19 cellular contexts compared by ENCODE assay signal in the genomic region with DNA sequence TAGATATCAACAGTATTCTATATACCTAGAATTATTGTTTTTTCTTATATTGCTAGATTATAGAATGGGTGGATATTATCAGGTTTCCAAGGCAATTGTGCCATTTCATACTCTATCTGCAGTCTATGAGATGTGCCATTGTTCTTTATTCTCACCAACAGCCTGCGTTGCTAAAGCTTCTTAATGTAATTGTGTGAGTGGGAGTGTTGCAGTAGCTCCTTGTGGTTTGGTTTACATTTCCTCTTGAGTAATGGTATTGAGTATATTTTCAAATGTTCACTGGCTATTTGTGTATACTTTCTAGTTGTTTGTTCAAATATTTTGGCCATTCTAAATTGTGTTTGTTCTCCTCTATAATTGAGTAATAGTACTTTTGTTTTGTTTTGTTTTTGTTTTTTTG.
"Had no signal": no experiment of that assay in that cellular context is flagged by ENCODE, and none has a peak within 500 bp of the region (broad histone marks: within the 10 kb centered on the region; RNA-seq: fewer than 3 reads in every experiment).

No MANE protein-coding gene starts in this region.

- ATAC-seq: activated CD4-positive, CD25-positive, alpha-beta regulatory T cell treated with anti-CD3 and anti-CD28 coated beads, Interleukin-2, amount 50 U/mL, for 24 hours; activated naive CD8-positive, alpha-beta T cell treated with anti-CD3 and anti-CD28 coated beads, Interleukin-2, amount 50 U/mL, for 24 hours; left ventricle myocardium superior; mucosa of descending colon; naive thymus-derived CD4-positive, alpha-beta T cell had no signal

- H3K9me3 ChIP-seq: esophagus squamous epithelium, mucosa of descending colon, ovary, stomach, testis, upper lobe of left lung had no signal

- H3K36me3 ChIP-seq: esophagus squamous epithelium, stomach, upper lobe of left lung had no signal

- H3K27me3 ChIP-seq: esophagus squamous epithelium, ovary, stomach, testis, upper lobe of left lung had no signal

- H3K4me3 ChIP-seq: esophagus squamous epithelium, mucosa of descending colon, ovary, stomach, testis, upper lobe of left lung had no signal

- H3K4me1 ChIP-seq: esophagus squamous epithelium, stomach, testis, upper lobe of left lung had no signal

- DNase-seq: activated CD4-positive, alpha-beta T cell treated with anti-CD3 and anti-CD28 coated beads, Interleukin-2, amount 50 U/mL, for 1 hour; activated CD8-positive, alpha-beta memory T cell treated with anti-CD3 and anti-CD28 coated beads for 24 hours; activated naive CD4-positive, alpha-beta T cell treated with Interleukin-2 at 50 U/mL for 16 hours; activated naive CD8-positive, alpha-beta T cell treated with anti-CD3 and anti-CD28 coated beads, Interleukin-2, amount 50 U/mL, for 24 hours; aorta; effector CD8-positive, alpha-beta T cell; esophagus squamous epithelium; foreskin fibroblast; glutamatergic neuron; kidney glomerular epithelial cell; left ventricle myocardium superior; mucosa of descending colon; naive thymus-derived CD4-positive, alpha-beta T cell; ovary; stimulated activated CD4-positive, alpha-beta T cell treated with anti-CD3 and anti-CD28 coated beads, Interleukin-1b, Interleukin-23, amount 100 ng/mL, for 48 hours; stomach; testis; upper lobe of left lung had no signal
